Comparison of ENCODE assay signal across 17 cellular contexts in genomic region chr13:53013113-53013512, GRCh38. TPM values are rescaled to one million over a fixed set of nuclear protein-coding genes. Genes with fewer than 3 reads are reported as not detected.
DNase-seq lines count a peak whose midpoint lies in the region; ATAC-seq and TF ChIP-seq lines count a peak whose summit lies in the region.
"Had no signal": no experiment of that assay in that cellular context is flagged by ENCODE, and none has a peak within 500 bp of the region (broad histone marks: within the 10 kb centered on the region; RNA-seq: fewer than 3 reads in every experiment).

No MANE protein-coding gene starts in this region.

- no peaks in the 10 kb centered on the region for H3K79me2 ChIP-seq in GM23338 (replicated peaks; ENCODE audit: insufficient read depth)
- H3K79me2 ChIP-seq in neural progenitor cell (ENCODE audit: low read depth): no peaks in the 10 kb centered on the region

- H3K4me1 Mint-ChIP-seq in GM23338: peaks cover 6% of the 10 kb centered on the region; the same call in 2 of the 3 replicates
- peaks cover 18% of the 10 kb centered on the region for H3K4me1 Mint-ChIP-seq in neural progenitor cell
- H3K4me1 Mint-ChIP-seq in WTC11: peaks cover 4% of the 10 kb centered on the region; the same call in 1 of the 2 replicates
- H3K4me1 Mint-ChIP-seq: CD4-positive, alpha-beta memory T cell had no signal

- no peak overlapping the region for H3K4me3 Mint-ChIP-seq in GM23338
- no peak overlapping the region for H3K4me3 Mint-ChIP-seq in neural progenitor cell
- no peak overlapping the region for H3K4me3 Mint-ChIP-seq in WTC11
- H3K4me3 Mint-ChIP-seq: CD4-positive, alpha-beta memory T cell; H9 had no signal

- no peak overlapping the region; the same call in 1 of the 2 replicates for H3K27ac Mint-ChIP-seq in GM23338
- H3K27ac Mint-ChIP-seq in neural progenitor cell: peak overlapping the region; percentile 34
- H3K27ac Mint-ChIP-seq in WTC11: no peak overlapping the region
- H3K27ac Mint-ChIP-seq: CD4-positive, alpha-beta memory T cell; H9 had no signal

- no peak overlapping the region for H2BK15ac ChIP-seq in neuronal stem cell (ENCODE audit: low read length)

- no CpG with 5 or more reads among the region's 5 CpGs for WGBS in neuronal stem cell (ENCODE audit: extremely low coverage in 2 of 2, insufficient read length in 2 of 2, insufficient replicate concordance in 1 of 2), 2 donors

- H3K23ac ChIP-seq in neuronal stem cell (ENCODE audit: low read depth, low read length, poor library complexity): no peak overlapping the region

- CTCF ChIA-PET in WTC11 (lab: Charles Lee): interaction anchor here (1.0 to 1.1 kb wide), 2 partner anchors 139 to 166 kb away, joined by 3 to 4 read pairs; no protein-coding TSS in a partner anchor

- H4K8ac ChIP-seq in neuronal stem cell (ENCODE audit: low read depth, low read length): no peak overlapping the region

- H2BK5ac ChIP-seq in neuronal stem cell (ENCODE audit: low read length): no peak overlapping the region

- H3K9me2 ChIP-seq in GM23338 (ENCODE audit: insufficient read depth): peaks cover 4% of the 10 kb centered on the region; the same call in 1 of the 2 replicates

- H2AK5ac ChIP-seq in neuronal stem cell (ENCODE audit: low read depth, low read length): no peak overlapping the region

- H4K20me1 ChIP-seq in GM23338 (replicated peaks; ENCODE audit: insufficient read depth) (no peaks in the 10 kb centered on the region), neural progenitor cell (ENCODE audit: low read depth) (no peaks in the 10 kb centered on the region)

- no peaks in the 10 kb centered on the region for H3K4me1 ChIP-seq in GM23338 (ENCODE audit: insufficient read depth)
- H3K4me1 ChIP-seq in neural progenitor cell: no peaks in the 10 kb centered on the region
- peaks cover 1 to 6% of the 10 kb centered on the region in 2 donors for H3K4me1 ChIP-seq in neuronal stem cell (ENCODE audit: control insufficient read depth in 2 of 2, insufficient read depth in 1 of 2, low read depth in 1 of 2, low read length in 2 of 2)
- H3K4me1 ChIP-seq: BE2C had no signal

- H4K91ac ChIP-seq in neuronal stem cell (ENCODE audit: low read depth, low read length, poor library complexity): no peak overlapping the region

- H3K27ac ChIP-seq in GM23338 (ENCODE audit: low read depth) (no peak overlapping the region), neural progenitor cell (no peak overlapping the region), neuronal stem cell (replicated peaks; ENCODE audit: low read length) (no peak overlapping the region)
- H3K27ac ChIP-seq: C4-2B had no signal

- TF ChIP-seq CTCF in GM23338 (conservative IDR thresholded peaks at IDR 0.05; ENCODE audit: low read depth in 2 of 2) (no peak), neural progenitor cell (IDR thresholded peaks at IDR 0.05) (no peak), WTC11 (IDR thresholded peaks at IDR 0.05) (no peak)

- no peak for DNase-seq in GM23338 (ENCODE audit: low spot score)
- no peak for DNase-seq in neural progenitor cell (ENCODE audit: low spot score)
- no peak for DNase-seq in WTC11 (ENCODE audit: low spot score)
- DNase-seq in activated naive CD4-positive, alpha-beta T cell (lab: John Stamatoyannopoulos, UW): no peak
- DNase-seq in neuronal stem cell (ENCODE audit: low spot score): no peak
- DNase-seq: BE2C; CD4-positive, alpha-beta memory T cell; COR-L47; DMS153; DMS79 treated with DMSO at 0.1 percent for 48 hours; EL; GOT3; H9 had no signal

- H3K9me3 Mint-ChIP-seq in GM23338 (peaks cover 3% of the 10 kb centered on the region; the same call in 1 of the 3 replicates), neural progenitor cell (peaks cover 12% of the 10 kb centered on the region), WTC11 (peaks cover 5% of the 10 kb centered on the region)

- no peak overlapping the region for H3K4me2 ChIP-seq in GM23338
- no peak overlapping the region for H3K4me2 ChIP-seq in neural progenitor cell
- H3K4me2 ChIP-seq in neuronal stem cell (ENCODE audit: insufficient read depth, low read length, poor library complexity, severe bottlenecking): no peak overlapping the region

- H2AFZ ChIP-seq in GM23338: 0 out of 2 replicates have a peak overlapping the region, but pooled peaks have one; percentile 47
- no peak overlapping the region for H2AFZ ChIP-seq in neural progenitor cell (replicated peaks)
- no peak overlapping the region for H2AFZ ChIP-seq in neuronal stem cell (ENCODE audit: low read length)

- no peak overlapping the region for H2BK120ac ChIP-seq in neuronal stem cell (ENCODE audit: low read depth, low read length)

- no peak overlapping the region for H3K14ac ChIP-seq in neuronal stem cell (ENCODE audit: low read length)

- H3K4me3 ChIP-seq in GM23338 (no peak overlapping the region), neural progenitor cell (no peak overlapping the region), neuronal stem cell (ENCODE audit: low read length in 2 of 2) (no peak overlapping the region)

- H3K36me3 ChIP-seq in GM23338 (ENCODE audit: insufficient read depth): no peaks in the 10 kb centered on the region
- no peaks in the 10 kb centered on the region for H3K36me3 ChIP-seq in neural progenitor cell
- H3K36me3 ChIP-seq in neuronal stem cell (replicated peaks in 1 of 2; ENCODE audit: control insufficient read depth in 2 of 2, insufficient read depth in 2 of 2, low read length in 2 of 2): no peaks in the 10 kb centered on the region
- H3K36me3 ChIP-seq: BE2C had no signal

- H3K9ac ChIP-seq in neural progenitor cell: no peak overlapping the region
- H3K9ac ChIP-seq in neuronal stem cell (ENCODE audit: low read depth, low read length, poor library complexity): no peak overlapping the region

- H3K36me3 Mint-ChIP-seq in GM23338 (ENCODE audit: low read depth): no peaks in the 10 kb centered on the region
- H3K36me3 Mint-ChIP-seq in neural progenitor cell: no peaks in the 10 kb centered on the region
- no peaks in the 10 kb centered on the region; the same call in 1 of the 2 replicates for H3K36me3 Mint-ChIP-seq in WTC11
- H3K36me3 Mint-ChIP-seq: CD4-positive, alpha-beta memory T cell had no signal

- ATAC-seq in GM18870 (IDR thresholded peaks at IDR 0.05; ENCODE audit: unreplicated experiment) (peak; percentile 15), GM23338 (no peak), HG02885 (IDR thresholded peaks at IDR 0.05; ENCODE audit: poor library complexity, unreplicated experiment) (peak; percentile 12), WTC11 (no peak)

- no peaks in the 10 kb centered on the region for H3K79me1 ChIP-seq in neuronal stem cell (ENCODE audit: low read depth, low read length)

- no peak overlapping the region for H2BK12ac ChIP-seq in neuronal stem cell (ENCODE audit: low read length)

- H3F3A ChIP-seq in GM23338 (replicated peaks; ENCODE audit: low read depth): no peaks in the 10 kb centered on the region
- H3F3A ChIP-seq in neural progenitor cell (ENCODE audit: low read depth): peaks cover 5% of the 10 kb centered on the region

- peaks cover under 1% of the 10 kb centered on the region for H3K27me3 Mint-ChIP-seq in GM23338 (ENCODE audit: insufficient read depth, low read depth, poor library complexity)
- peaks cover 13% of the 10 kb centered on the region for H3K27me3 Mint-ChIP-seq in neural progenitor cell (ENCODE audit: insufficient read depth, low read depth)
- peaks cover 7% of the 10 kb centered on the region; the same call in 1 of the 2 replicates for H3K27me3 Mint-ChIP-seq in WTC11 (ENCODE audit: low read depth)

- no peak overlapping the region for H3K4ac ChIP-seq in neuronal stem cell (ENCODE audit: low read length)

- H3K27me3 ChIP-seq in GM23338 (ENCODE audit: insufficient read depth): no peaks in the 10 kb centered on the region
- H3K27me3 ChIP-seq in neural progenitor cell: no peaks in the 10 kb centered on the region
- no peaks in the 10 kb centered on the region for H3K27me3 ChIP-seq in neuronal stem cell (ENCODE audit: control insufficient read depth in 3 of 3, insufficient read depth in 3 of 3, low read depth in 1 of 3, low read length in 3 of 3)
- H3K27me3 ChIP-seq: BE2C had no signal

- H3K9me3 ChIP-seq in neural progenitor cell (ENCODE audit: low read depth) (no peaks in the 10 kb centered on the region), neuronal stem cell (replicated peaks in 1 of 2; ENCODE audit: control insufficient read depth in 2 of 2, insufficient read depth in 1 of 2, low read depth in 1 of 2, low read length in 2 of 2) (peaks cover 3 to 10% of the 10 kb centered on the region in 2 donors)
- H3K9me3 ChIP-seq: BE2C had no signal

- POLR2A ChIA-PET in WTC11 (lab: Charles Lee): no interaction called here

- H3K18ac ChIP-seq in neuronal stem cell (ENCODE audit: low read length): no peak overlapping the region

TF ChIP-seq in WTC11, 78 proteins besides CTCF, POLR2A, EP300 and RAD21 (continues in another document):
- TF ChIP-seq KAT7 (CRISPR knock-in tag; IDR thresholded peaks at IDR 0.05; ENCODE audit: borderline replicate concordance) (no peak), MAX (CRISPR knock-in tag; IDR thresholded peaks at IDR 0.05) (no peak), TEAD4 (CRISPR knock-in tag; IDR thresholded peaks at IDR 0.05) (no peak), SP1 (CRISPR knock-in tag; conservative IDR thresholded peaks at IDR 0.05) (no peak), MXD4 (CRISPR knock-in tag; IDR thresholded peaks at IDR 0.05; ENCODE audit: borderline replicate concordance) (no peak), ZNF423 (CRISPR knock-in tag; IDR thresholded peaks at IDR 0.05) (no peak), JAZF1 (CRISPR knock-in tag; IDR thresholded peaks at IDR 0.05) (no peak), ZNF396 (CRISPR knock-in tag; IDR thresholded peaks at IDR 0.05; ENCODE audit: borderline replicate concordance) (no peak), ZNF219 (CRISPR knock-in tag; IDR thresholded peaks at IDR 0.05; ENCODE audit: borderline replicate concordance) (no peak), ESRRA (CRISPR knock-in tag; IDR thresholded peaks at IDR 0.05; ENCODE audit: borderline replicate concordance) (no peak)

RNA-seq across cellular contexts. Expression of gene OLFM4, which starts 15.5 kb away (rescaled TPM):
- total RNA-seq in GM23338 (2014; rRNA removed; shearing (Covaris generic)): not detected in 2 replicates
- not detected in 2 replicates for polyA plus RNA-seq in GM23338 (2016; fragmentation: Nextera tagmentation; extraction: Ambion mirVana)
- not detected in 2 replicates for total RNA-seq in neural progenitor cell (ENCODE audit: low replicate concordance)
- 0.09 to 0.17 TPM (median 0.14 TPM) in 3 replicates for total RNA-seq in WTC11 (2021)
- polyA plus RNA-seq in neuronal stem cell (2013, experiment 1 of 2): not detected
- 0.01 TPM for polyA plus RNA-seq in neuronal stem cell (2013, experiment 2 of 2)
- total RNA-seq: CD4-positive, alpha-beta memory T cell; H9 had no signal
- polyA plus RNA-seq: AG04450; CD4-positive, alpha-beta memory T cell had no signal

Comparison
In these comparisons a context has a peak if more than half of its experiments do, and no peak if none do; other contexts are left out.
1. ATAC-seq: peak in GM18870 (single experiment) and HG02885 (single experiment); none in GM23338 (single experiment) and WTC11 (single experiment).